Comparison of ENCODE assay signal across 8 cellular contexts in genomic region chr22:25404923-25405853, GRCh38.
DNase-seq lines count a peak whose midpoint lies in the region; ATAC-seq, FAIRE-seq and TF ChIP-seq lines count a peak whose summit lies in the region.

No MANE protein-coding gene starts in this region.

- H3K9ac ChIP-seq in kidney (ENCODE audit: low read length in 2 of 2): peak overlapping the region; percentile 48 to 64

- peak; percentile 45 for ATAC-seq in GM18907 (IDR thresholded peaks at IDR 0.05; ENCODE audit: unreplicated experiment)

- no peaks in the 10 kb centered on the region for H3K36me3 ChIP-seq in kidney (ENCODE audit: control insufficient read depth in 1 of 2, insufficient read depth in 2 of 2, low read length in 2 of 2)

- H3K4me3 ChIP-seq in AG09309 (ENCODE audit: control insufficient read depth, low read depth, low read length): peak overlapping the region; percentile 57
- peak overlapping the region; percentile 64 for H3K4me3 ChIP-seq in Jurkat, Clone E6-1 (ENCODE audit: low read length)
- H3K4me3 ChIP-seq in cardiac fibroblast (replicated peaks in 1 of 2; ENCODE audit: low read depth in 2 of 2, low read length in 2 of 2): peak overlapping the region; percentile 68 to 69
- peak overlapping the region; percentile 56 to 81 for H3K4me3 ChIP-seq in kidney (ENCODE audit: low read length in 2 of 2)

- H3K4me1 ChIP-seq in kidney (ENCODE audit: control insufficient read depth in 1 of 2, insufficient read depth in 1 of 2, low read depth in 1 of 2, low read length in 2 of 2): peaks cover 31 to 40% of the 10 kb centered on the region in 2 donors

- H3K27ac ChIP-seq in kidney (ENCODE audit: low read depth in 2 of 2, low read length in 2 of 2): peak overlapping the region; percentile 80 to 93

- intact Hi-C loops in kidney (cut with DNase I): no loop called here

- TF ChIP-seq CTCF in AG09309 (IDR thresholded peaks at IDR 0.05; ENCODE audit: control insufficient read depth, insufficient read depth, low read depth, low read length, missing control alignments) (no peak), cardiac fibroblast (IDR thresholded peaks at IDR 0.05; ENCODE audit: low read depth, low read length) (no peak), kidney (IDR thresholded peaks at IDR 0.05; ENCODE audit: borderline replicate concordance, extremely low read depth, insufficient read depth) (no peak)

- FAIRE-seq in kidney (lab: Jason Lieb, UNC): no peak

- no peaks in the 10 kb centered on the region for H3K9me3 ChIP-seq in kidney (ENCODE audit: control insufficient read depth in 1 of 2, low read length in 2 of 2)

- no peak for DNase-seq in AG09309 (ENCODE audit: low read depth)
- DNase-seq in Jurkat, Clone E6-1 (ENCODE audit: low read depth, low spot score): no peak
- peak; percentile 21 for DNase-seq in activated CD4-positive, CD25-positive, alpha-beta regulatory T cell treated with anti-CD3 and anti-CD28 coated beads, Interleukin-2, amount 50 U/mL, for 16 hours (ENCODE audit: low read depth, low spot score)
- peak; percentile 55 to 78 for DNase-seq in cardiac fibroblast (ENCODE audit: low read depth in 2 of 2)
- DNase-seq in kidney: peak; percentile 94
- peak; percentile 13 to 63 for DNase-seq in stimulated activated CD4-positive, alpha-beta T cell treated with anti-CD3 and anti-CD28 coated beads, Interleukin-15, amount 100 ng/mL, for 1 hour (ENCODE audit: low read depth in 1 of 2, low spot score in 1 of 2)
- DNase-seq in NCI-H187 (lab: John Stamatoyannopoulos, UW): no peak

Comparison
In these comparisons a context has a peak if more than half of its experiments do, and no peak if none do; other contexts are left out.
1. DNase-seq: peak in activated CD4-positive, CD25-positive, alpha-beta regulatory T cell treated with anti-CD3 and anti-CD28 coated beads, Interleukin-2, amount 50 U/mL, for 16 hours (single experiment), cardiac fibroblast (2 of 2), kidney (single experiment) and stimulated activated CD4-positive, alpha-beta T cell treated with anti-CD3 and anti-CD28 coated beads, Interleukin-15, amount 100 ng/mL, for 1 hour (2 of 2); none in AG09309 (single experiment), Jurkat, Clone E6-1 (single experiment) and NCI-H187 (0 of 2).
2. Peak in every context shown above with its lines, with median percentiles within 50 percentile points of each other: H3K4me3 ChIP-seq.